8 cellular contexts compared by ENCODE assay signal in genomic region chr2:232325324-232326273, GRCh38. TPM values are rescaled to one million over a fixed set of nuclear protein-coding genes. Genes with fewer than 3 reads are reported as not detected.
DNase-seq lines count a peak whose midpoint lies in the region; ATAC-seq and TF ChIP-seq lines count a peak whose summit lies in the region.

No MANE protein-coding gene starts in this region.

- no peaks in the 10 kb centered on the region for H3K4me1 ChIP-seq in sigmoid colon

- H3K27ac ChIP-seq in sigmoid colon: no peak overlapping the region

- WGBS in sigmoid colon, 2 donors: 76 to 80% methylated on average over 22 to 23 of the region's 24 CpGs

- TF ChIP-seq CTCF in GM12873 (IDR thresholded peaks at IDR 0.05; ENCODE audit: insufficient read depth, low read depth, low read length, missing control alignments): peak; percentile 51
- TF ChIP-seq CTCF in sigmoid colon (IDR thresholded peaks at IDR 0.05): peak; percentile 17 to 77 (median 54)

- TF ChIP-seq EP300 in sigmoid colon (IDR thresholded peaks at IDR 0.05): no peak

- no peaks in the 10 kb centered on the region for H3K9me3 ChIP-seq in sigmoid colon

- no peaks in the 10 kb centered on the region for H3K27me3 ChIP-seq in sigmoid colon

- H3K36me3 ChIP-seq in sigmoid colon: no peaks in the 10 kb centered on the region

- TF ChIP-seq POLR2A in sigmoid colon (IDR thresholded peaks at IDR 0.05): no peak

- no peak for ATAC-seq in GM21576 (IDR thresholded peaks at IDR 0.05; ENCODE audit: unreplicated experiment)
- no peak for ATAC-seq in GM19467 (IDR thresholded peaks at IDR 0.05; ENCODE audit: unreplicated experiment)

- no peak overlapping the region for H3K4me3 ChIP-seq in sigmoid colon

- intact Hi-C loops in cardiac septum (cut with DNase I) (loop anchor here (5.0 kb wide), 1 partner anchor 398 kb away; the partner anchor contains the start of gene NPPC), sigmoid colon (cut with DNase I) (loop anchor here (2.0 to 10.0 kb wide), 2 partner anchors 181 to 401 kb away; no protein-coding TSS in a partner anchor)

- DNase-seq in NCI-H1694 (lab: John Stamatoyannopoulos, UW) (peak; percentile 61), cardiac septum (ENCODE audit: low spot score) (peak; percentile 89), sigmoid colon (peak; percentile 67), DMS153 (lab: John Stamatoyannopoulos, UW) (no peak)
- DNase-seq in activated naive CD4-positive, alpha-beta T cell treated with Interleukin-2 at 50 U/mL for 16 hours: peak; percentile 49

RNA-seq across cellular contexts. Expression of gene ALPP, which starts 53.0 kb away (rescaled TPM):
- total RNA-seq in cardiac septum (not detected), sigmoid colon (not detected)
- under 1 TPM in 1 of 3 donors, not detected in 2; 0.03 TPM for polyA plus RNA-seq in sigmoid colon
